In the genomic region with DNA sequence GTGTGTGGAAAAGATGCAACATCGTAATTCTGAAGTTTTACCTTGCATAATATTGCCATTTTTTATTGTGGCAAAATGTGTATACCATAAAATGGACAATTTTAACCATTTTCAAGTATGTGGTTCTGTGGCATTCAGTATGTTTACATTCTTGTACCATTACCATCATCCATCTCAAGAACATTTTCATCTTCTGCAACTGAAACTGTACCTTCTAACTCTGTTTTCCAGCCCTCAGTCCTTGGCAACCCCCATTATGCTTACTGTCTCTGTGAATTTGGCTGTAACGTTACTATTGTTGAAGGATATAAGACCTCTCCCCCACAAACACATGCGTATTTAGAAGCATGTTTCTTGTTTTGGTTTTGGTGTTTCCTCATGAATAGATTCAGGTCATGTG, we compare ENCODE assay signal across 20 cellular contexts.
"Had no signal": no experiment of that assay in that cellular context is flagged by ENCODE, and none has a peak within 500 bp of the region (broad histone marks: within the 10 kb centered on the region; RNA-seq: fewer than 3 reads in every experiment).

No MANE protein-coding gene starts in this region.

- H3K4me3 ChIP-seq: cardiac muscle cell, dorsolateral prefrontal cortex, lung, sigmoid colon, spleen, thoracic aorta, upper lobe of left lung had no signal

- H3K36me3 ChIP-seq: cardiac muscle cell, sigmoid colon, spleen, thoracic aorta, upper lobe of left lung had no signal

- ATAC-seq: activated T-cell treated with anti-CD3 and anti-CD28 coated beads, Interleukin-2, amount 50 U/mL, for 72 hours; left lobe of liver; natural killer cell treated with Interleukin-12 subunit alpha and Interleukin-12 subunit beta and Interleukin-15 and Interleukin-18, amount 100 ng/mL, for 72 hours; stimulated activated memory B cell treated with anti-CD40 and anti-IgM and Interleukin-4, amounts not matched to agents 10 μg/mL and 1 μg/mL and 100 μg/mL, for 72 hours had no signal

- H3K27me3 ChIP-seq: cardiac muscle cell, sigmoid colon, spleen, upper lobe of left lung had no signal

- H3K4me1 ChIP-seq: sigmoid colon, spleen, upper lobe of left lung had no signal

- H3K9me3 ChIP-seq: sigmoid colon, spleen, thoracic aorta, upper lobe of left lung had no signal

- DNase-seq: activated CD4-positive, alpha-beta T cell treated with anti-CD3 and anti-CD28 coated beads, Interleukin-2, amount 50 U/mL, for 4 hours; activated effector memory CD4-positive, alpha-beta T cell treated with anti-CD3 and anti-CD28 coated beads, Interleukin-2, amount 50 U/mL, for 16 hours; activated naive CD4-positive, alpha-beta T cell treated with anti-CD3 and anti-CD28 coated beads, Interleukin-2, amount 50 U/mL, for 16 hours; activated T-cell treated with anti-CD3 and anti-CD28 coated beads, Interleukin-2, amount 50 U/mL, for 72 hours; dorsolateral prefrontal cortex; glutamatergic neuron; hypothalamus; kidney; nucleus accumbens; sigmoid colon; spleen; stimulated activated CD4-positive, alpha-beta T cell treated with anti-CD3 and anti-CD28 coated beads, Interleukin-4, amount 100 ng/mL, for 4 hours; T-helper 1 cell; upper lobe of left lung had no signal
